ENCODE assay signal across 23 cellular contexts in the genomic region with DNA sequence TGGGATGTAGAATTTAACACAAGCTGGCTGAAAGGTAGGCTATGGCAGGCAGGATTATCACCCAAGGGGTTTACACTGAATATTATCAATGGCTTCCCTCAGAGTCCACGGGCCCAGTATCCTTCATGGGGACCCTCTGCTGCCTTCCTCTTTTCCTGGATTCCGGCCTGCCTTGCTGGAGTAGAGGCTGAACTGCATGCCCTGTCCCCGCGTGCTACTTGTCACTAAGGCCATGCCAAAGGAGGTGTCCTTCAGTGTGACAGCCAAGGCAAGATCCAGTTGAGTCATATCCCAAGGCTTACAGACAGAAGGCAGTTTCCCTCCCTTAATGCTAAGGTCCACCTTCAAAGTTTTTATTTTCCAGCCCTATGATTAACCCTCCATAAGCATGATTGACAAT.
DNase-seq lines count a peak whose midpoint lies in the region; ATAC-seq, FAIRE-seq and TF ChIP-seq lines count a peak whose summit lies in the region.
"Had no signal": no experiment of that assay in that cellular context is flagged by ENCODE, and none has a peak within 500 bp of the region (broad histone marks: within the 10 kb centered on the region; RNA-seq: fewer than 3 reads in every experiment).

No MANE protein-coding gene starts in this region.

- TF ChIP-seq CTCF in right atrium auricular region (IDR thresholded peaks at IDR 0.05), result no peak
- TF ChIP-seq CTCF in bronchial epithelial cell (IDR thresholded peaks at IDR 0.05; ENCODE audit: insufficient read depth, low read length, severe bottlenecking), result no peak
- TF ChIP-seq CTCF in esophagus muscularis mucosa (IDR thresholded peaks at IDR 0.05), result no peak
- TF ChIP-seq CTCF in upper lobe of right lung (IDR thresholded peaks at IDR 0.05), result no peak
- TF ChIP-seq CTCF in smooth muscle cell (IDR thresholded peaks at IDR 0.05; ENCODE audit: borderline replicate concordance, insufficient read depth, poor library complexity, severe bottlenecking), result no peak

- no peak for TF ChIP-seq EP300 in esophagus muscularis mucosa (IDR thresholded peaks at IDR 0.05)

- no peaks in the 10 kb centered on the region for H3F3A ChIP-seq in smooth muscle cell (ENCODE audit: low read depth)

- no peak overlapping the region for H2AFZ ChIP-seq in smooth muscle cell (ENCODE audit: low read depth)

- DNase-seq in right atrium auricular region (ENCODE audit: low spot score), result peak; percentile 34
- no peak for DNase-seq in cardiac septum (ENCODE audit: low spot score)
- no peak for DNase-seq in bronchial epithelial cell (ENCODE audit: low read depth)
- DNase-seq in esophagus muscularis mucosa (ENCODE audit: extremely low spot score), result peak; percentile 78
- DNase-seq in upper lobe of right lung, result peak; percentile 40
- DNase-seq in NCI-H1048 (lab: John Stamatoyannopoulos, UW), result no peak
- DNase-seq in pons (ENCODE audit: low spot score), result no peak
- no peak for DNase-seq in smooth muscle cell (lab: John Stamatoyannopoulos, UW; ENCODE audit: unreplicated experiment)
- DNase-seq: AML-193; Caco-2; Calu3; CD4-positive, alpha-beta T cell; CD8-positive, alpha-beta T cell; DMS79 treated with DMSO at 0.1 percent for 48 hours; GF-D8 had no signal

- FAIRE-seq in bronchial epithelial cell (lab: Jason Lieb, UNC), result peak; percentile 62
- FAIRE-seq: A549, D721Med, G401.6, GM12891, GM19239 had no signal

- intact Hi-C loops in cardiac septum (cut with DNase I) (no loop called here), esophagus muscularis mucosa (cut with DNase I) (loop anchor here (10.0 kb wide), 1 partner anchor 187 kb away; no protein-coding TSS in a partner anchor), upper lobe of right lung (cut with DNase I) (no loop called here)

- no peaks in the 10 kb centered on the region for H3K4me1 ChIP-seq in right atrium auricular region
- H3K4me1 ChIP-seq in esophagus muscularis mucosa, result no peaks in the 10 kb centered on the region
- no peaks in the 10 kb centered on the region for H3K4me1 ChIP-seq in upper lobe of right lung
- H3K4me1 ChIP-seq in smooth muscle cell (ENCODE audit: low read depth), result no peaks in the 10 kb centered on the region
- H3K4me1 ChIP-seq: A549; BLaER1 treated with 17β-estradiol and CSF1 and Interleukin-3, amounts not matched to agents 10 nM and 100 nM; Caco-2 had no signal

- no peaks in the 10 kb centered on the region for H3K79me2 ChIP-seq in smooth muscle cell (ENCODE audit: low read depth)

- H3K4me2 ChIP-seq in smooth muscle cell, result no peak overlapping the region
- H3K4me2 ChIP-seq: A549; BLaER1 treated with 17β-estradiol and CSF1 and Interleukin-3, amounts not matched to agents 10 nM and 100 nM had no signal

- no peaks in the 10 kb centered on the region for H3K9me3 ChIP-seq in right atrium auricular region
- no peaks in the 10 kb centered on the region for H3K9me3 ChIP-seq in esophagus muscularis mucosa
- H3K9me3 ChIP-seq in upper lobe of right lung, result no peaks in the 10 kb centered on the region
- H3K9me3 ChIP-seq in smooth muscle cell (replicated peaks; ENCODE audit: low read depth), result no peaks in the 10 kb centered on the region
- H3K9me3 ChIP-seq: A549; BLaER1 treated with 17β-estradiol and CSF1 and Interleukin-3, amounts not matched to agents 10 nM and 100 nM; Caco-2 had no signal

- H3K4me3 ChIP-seq in right atrium auricular region, result no peak overlapping the region
- no peak overlapping the region for H3K4me3 ChIP-seq in bronchial epithelial cell (ENCODE audit: low read depth, low read length)
- no peak overlapping the region for H3K4me3 ChIP-seq in esophagus muscularis mucosa
- no peak overlapping the region for H3K4me3 ChIP-seq in upper lobe of right lung
- no peak overlapping the region for H3K4me3 ChIP-seq in smooth muscle cell
- H3K4me3 ChIP-seq: A549; BLaER1 treated with 17β-estradiol and CSF1 and Interleukin-3, amounts not matched to agents 10 nM and 100 nM had no signal

- H3K9ac ChIP-seq in smooth muscle cell (ENCODE audit: low read depth), result no peak overlapping the region
- H3K9ac ChIP-seq: BLaER1 treated with 17β-estradiol and CSF1 and Interleukin-3, amounts not matched to agents 10 nM and 100 nM had no signal

- no peak for TF ChIP-seq POLR2A in esophagus muscularis mucosa (IDR thresholded peaks at IDR 0.05; ENCODE audit: low read depth)

- H3K27ac ChIP-seq in right atrium auricular region, result no peak overlapping the region
- H3K27ac ChIP-seq in esophagus muscularis mucosa (replicated peaks in 1 of 4), result no peak overlapping the region
- no peak overlapping the region for H3K27ac ChIP-seq in upper lobe of right lung
- no peak overlapping the region for H3K27ac ChIP-seq in smooth muscle cell (ENCODE audit: low read depth)
- H3K27ac ChIP-seq: 22Rv1; A549; BLaER1 treated with 17β-estradiol and CSF1 and Interleukin-3, amounts not matched to agents 10 nM and 100 nM; C4-2B had no signal

- no peak for ATAC-seq in upper lobe of right lung
- ATAC-seq: A549; CD8-positive, alpha-beta T cell had no signal

- H3K36me3 ChIP-seq in right atrium auricular region (no peaks in the 10 kb centered on the region), bronchial epithelial cell (ENCODE audit: control insufficient read depth, insufficient read depth, low read length) (no peaks in the 10 kb centered on the region), esophagus muscularis mucosa (no peaks in the 10 kb centered on the region), upper lobe of right lung (no peaks in the 10 kb centered on the region), smooth muscle cell (ENCODE audit: low read depth) (no peaks in the 10 kb centered on the region)
- H3K36me3 ChIP-seq: BLaER1 treated with 17β-estradiol and CSF1 and Interleukin-3, amounts not matched to agents 10 nM and 100 nM had no signal

- no peaks in the 10 kb centered on the region for H4K20me1 ChIP-seq in smooth muscle cell (ENCODE audit: low read depth)
- H4K20me1 ChIP-seq: BLaER1 treated with 17β-estradiol and CSF1 and Interleukin-3, amounts not matched to agents 10 nM and 100 nM had no signal

- 89% methylated on average over 4 of the region's 4 CpGs for WGBS in esophagus muscularis mucosa
- 81% methylated on average over 4 of the region's 4 CpGs for WGBS in smooth muscle cell (ENCODE audit: low lambda C conversion rate)

- H3K27me3 ChIP-seq in right atrium auricular region (no peaks in the 10 kb centered on the region), bronchial epithelial cell (ENCODE audit: control insufficient read depth, insufficient read depth, low read length) (no peaks in the 10 kb centered on the region), esophagus muscularis mucosa (no peaks in the 10 kb centered on the region), upper lobe of right lung (no peaks in the 10 kb centered on the region), smooth muscle cell (ENCODE audit: low read depth) (no peaks in the 10 kb centered on the region)
- H3K27me3 ChIP-seq: BLaER1 treated with 17β-estradiol and CSF1 and Interleukin-3, amounts not matched to agents 10 nM and 100 nM had no signal

Comparison
In these comparisons a context has a peak if more than half of its experiments do, and no peak if none do; other contexts are left out.
1. DNase-seq: peak in right atrium auricular region (single experiment), esophagus muscularis mucosa (single experiment) and upper lobe of right lung (single experiment); none in cardiac septum (single experiment), bronchial epithelial cell (single experiment), NCI-H1048 (single experiment), pons (single experiment) and smooth muscle cell (single experiment).